ENCODE assay signal across 10 cellular contexts in genomic region chr13:74128171-74128767, GRCh38. TPM values are rescaled to one million over a fixed set of nuclear protein-coding genes. Genes with fewer than 3 reads are reported as not detected.
DNase-seq lines count a peak whose midpoint lies in the region; ATAC-seq lines count a peak whose summit lies in the region.
"Had no signal": no experiment of that assay in that cellular context is flagged by ENCODE, and none has a peak within 500 bp of the region (broad histone marks: within the 10 kb centered on the region; RNA-seq: fewer than 3 reads in every experiment).

No MANE protein-coding gene starts in this region.

- H3K27ac Mint-ChIP-seq in central memory CD8-positive, alpha-beta T cell (ENCODE audit: low read depth) = peak overlapping the region; percentile 84

- H3K4me1 ChIP-seq in rectal smooth muscle tissue (ENCODE audit: control insufficient read depth, insufficient read depth, low read length) = peaks cover 8% of the 10 kb centered on the region

- H3K4me1 Mint-ChIP-seq in central memory CD8-positive, alpha-beta T cell = peaks cover 69% of the 10 kb centered on the region

- no peak overlapping the region for H3K4me3 Mint-ChIP-seq in central memory CD8-positive, alpha-beta T cell

- H3K4me3 ChIP-seq in MG63 (no peak overlapping the region), rectal smooth muscle tissue (ENCODE audit: low read length) (no peak overlapping the region)
- H3K4me3 ChIP-seq: transverse colon had no signal

- H3K36me3 Mint-ChIP-seq in central memory CD8-positive, alpha-beta T cell (ENCODE audit: insufficient read depth) = peaks cover 23% of the 10 kb centered on the region

- no peaks in the 10 kb centered on the region for H3K27me3 Mint-ChIP-seq in central memory CD8-positive, alpha-beta T cell

- H3K27me3 ChIP-seq in MG63 (no peaks in the 10 kb centered on the region), rectal smooth muscle tissue (ENCODE audit: control insufficient read depth, insufficient read depth, low read length) (no peaks in the 10 kb centered on the region)
- H3K27me3 ChIP-seq: transverse colon had no signal

- no peak for DNase-seq in activated CD4-positive, CD25-positive, alpha-beta regulatory T cell treated with anti-CD3 and anti-CD28 coated beads, Interleukin-2, amount 50 U/mL, for 72 hours
- DNase-seq in MG63 = peak; percentile 4
- no peak for DNase-seq in central memory CD8-positive, alpha-beta T cell (ENCODE audit: low spot score in 2 of 2)
- DNase-seq: 8988T, transverse colon had no signal

- H3K36me3 ChIP-seq in MG63 (no peaks in the 10 kb centered on the region), rectal smooth muscle tissue (ENCODE audit: control insufficient read depth, insufficient read depth, low read length) (no peaks in the 10 kb centered on the region)
- H3K36me3 ChIP-seq: transverse colon had no signal

- H3K9me3 Mint-ChIP-seq in central memory CD8-positive, alpha-beta T cell = no peaks in the 10 kb centered on the region

- no peak overlapping the region for H3K9ac ChIP-seq in rectal smooth muscle tissue (ENCODE audit: low read length)

- H3K27ac ChIP-seq in rectal smooth muscle tissue (ENCODE audit: low read depth, low read length) = peak overlapping the region; percentile 19

- peak; percentile 50 to 61 for ATAC-seq in activated CD4-positive, CD25-positive, alpha-beta regulatory T cell treated with anti-CD3 and anti-CD28 coated beads, Interleukin-2, amount 50 U/mL, for 24 hours
- no peak for ATAC-seq in central memory CD8-positive, alpha-beta T cell (replicated peaks; ENCODE audit: extremely low read depth, poor library complexity, severe bottlenecking)
- ATAC-seq in HG02588 (IDR thresholded peaks at IDR 0.05; ENCODE audit: unreplicated experiment) (no peak), HG03139 (IDR thresholded peaks at IDR 0.05; ENCODE audit: unreplicated experiment) (no peak), HG03460 (IDR thresholded peaks at IDR 0.05; ENCODE audit: unreplicated experiment) (no peak)

- no peaks in the 10 kb centered on the region for H3K9me3 ChIP-seq in MG63
- H3K9me3 ChIP-seq: transverse colon had no signal

RNA-seq across cellular contexts. Expression of gene KLF12, which starts 5.9 kb away (rescaled TPM):
- total RNA-seq in MG63 (2014; rRNA removed; shearing (Covaris generic); ENCODE audit: low replicate concordance) = 1.7 and 12.8 TPM in 2 replicates

Comparison
In these comparisons a context has a peak if more than half of its experiments do, and no peak if none do; other contexts are left out.
1. ATAC-seq: peak in activated CD4-positive, CD25-positive, alpha-beta regulatory T cell treated with anti-CD3 and anti-CD28 coated beads, Interleukin-2, amount 50 U/mL, for 24 hours (2 of 2); none in central memory CD8-positive, alpha-beta T cell (single experiment), HG02588 (single experiment), HG03139 (single experiment) and HG03460 (single experiment).